9 cellular contexts compared by ENCODE assay signal in genomic region chr13:112067121-112067741, GRCh38. TPM values are rescaled to one million over a fixed set of nuclear protein-coding genes. Genes with fewer than 3 reads are reported as not detected.
DNase-seq lines count a peak whose midpoint lies in the region; ATAC-seq and TF ChIP-seq lines count a peak whose summit lies in the region.
"Had no signal": no experiment of that assay in that cellular context is flagged by ENCODE, and none has a peak within 500 bp of the region (broad histone marks: within the 10 kb centered on the region; RNA-seq: fewer than 3 reads in every experiment).

Gene SOX1 (plus strand): TSS chr13:112067149. CDS start chr13:112067659, 510 bp downstream.

- H3K27me3 ChIP-seq in A673 (replicated peaks; ENCODE audit: insufficient read depth, low read depth, low read length, poor library complexity) = peaks cover 61% of the 10 kb centered on the region

- H3K36me3 ChIP-seq in A673 (ENCODE audit: insufficient read depth, low read length, poor library complexity, severe bottlenecking) (peaks cover 27% of the 10 kb centered on the region), ES-I3 (ENCODE audit: insufficient read depth, low read length) (no peaks in the 10 kb centered on the region)

- peak within 1 kb of the TSS; percentile 73 for H3K4me3 Mint-ChIP-seq in natural killer cell

- ATAC-seq in natural killer cell = no peak
- no peak for ATAC-seq in HG02763 (IDR thresholded peaks at IDR 0.05; ENCODE audit: unreplicated experiment)
- ATAC-seq in HG02981 (IDR thresholded peaks at IDR 0.05; ENCODE audit: unreplicated experiment) = no peak
- no peak for ATAC-seq in HG03469 (IDR thresholded peaks at IDR 0.05; ENCODE audit: unreplicated experiment)

- BruUV-seq in A673 (replicated peaks; lab: Mats Ljungman, UMichigan) = no TSS peak

- peak within 1 kb of the TSS; percentile 63 for H3K4me3 ChIP-seq in A673 (ENCODE audit: low read depth, low read length, poor library complexity, severe bottlenecking)

- H3K9ac ChIP-seq in ES-I3 (ENCODE audit: low read depth, low read length) = peak within 1 kb of the TSS; percentile 32; the same call in 1 of the 2 replicates

- no peak within 1 kb of the TSS for H3K27ac Mint-ChIP-seq in natural killer cell

- POLR2A ChIA-PET in A673 (lab: Charles Lee; ENCODE audit: low non-redundant PET) = no interaction called here

- peaks cover 3 to 4% of the 10 kb centered on the region in 2 donors for H3K9me3 Mint-ChIP-seq in natural killer cell

- H3K4me1 ChIP-seq in A673 (ENCODE audit: insufficient read depth, low read length, poor library complexity, severe bottlenecking) = peaks cover 4% of the 10 kb centered on the region
- peaks cover 10% of the 10 kb centered on the region; the same call in 1 of the 2 replicates for H3K4me1 ChIP-seq in ES-I3 (ENCODE audit: insufficient read depth, low read length)

- H3K4me1 Mint-ChIP-seq in natural killer cell = peaks cover 5 to 6% of the 10 kb centered on the region in 2 donors

- H3K9me3 ChIP-seq in A673 (ENCODE audit: low read depth, low read length, poor library complexity, severe bottlenecking) (no peaks in the 10 kb centered on the region), ES-I3 (ENCODE audit: control insufficient read depth, insufficient read depth, low read length) (no peaks in the 10 kb centered on the region)

- peaks cover 46 to 56% of the 10 kb centered on the region in 2 donors for H3K27me3 Mint-ChIP-seq in natural killer cell (ENCODE audit: low read depth in 2 of 2)

- intact Hi-C loops in A673 (cut with micrococcal nuclease; ENCODE audit: unreplicated experiment) (no loop called here), natural killer cell (cut with micrococcal nuclease) (no loop called here)

- TF ChIP-seq CTCF in A673 (conservative IDR thresholded peaks at IDR 0.05; ENCODE audit: low read depth, low read length) = no peak
- no peak for TF ChIP-seq CTCF in natural killer cell (IDR thresholded peaks at IDR 0.05)

- peaks cover 18% of the 10 kb centered on the region for H3K36me3 Mint-ChIP-seq in natural killer cell

- peak within 1 kb of the TSS; percentile 82 for H3K27ac ChIP-seq in A673 (ENCODE audit: low read depth, low read length, poor library complexity, severe bottlenecking)

- DNase-seq in A673 (ENCODE audit: low spot score) (peak; percentile 81), astrocyte of the hippocampus (ENCODE audit: low read depth, low spot score) (peak; percentile 67), natural killer cell (no peak)
- DNase-seq in stimulated activated CD4-positive, alpha-beta T cell treated with anti-CD3 and anti-CD28 coated beads, Interleukin-4, amount 100 ng/mL, for 4 hours = no peak
- DNase-seq: NCI-H526 had no signal

- CTCF ChIA-PET in A673 (lab: Charles Lee) = no interaction called here

RNA-seq across cellular contexts. Expression of gene SOX1, which starts in this region (rescaled TPM):
- 47.7 and 56.6 TPM in 2 replicates for total RNA-seq in A673 (2021)
- not detected for total RNA-seq in natural killer cell

Comparison
In these comparisons a context has a peak if more than half of its experiments do, and no peak if none do; other contexts are left out.
1. RNA of gene SOX1 (total RNA-seq): 47.7 to 56.6 TPM in A673; not detected in natural killer cell; every median in the first group is over 10 times any median in the second.
2. DNase-seq: peak in A673 (single experiment) and astrocyte of the hippocampus (single experiment); none in natural killer cell (single experiment) and stimulated activated CD4-positive, alpha-beta T cell treated with anti-CD3 and anti-CD28 coated beads, Interleukin-4, amount 100 ng/mL, for 4 hours (0 of 2).